ENCODE assay signal across 2 cellular contexts in the genomic region with DNA sequence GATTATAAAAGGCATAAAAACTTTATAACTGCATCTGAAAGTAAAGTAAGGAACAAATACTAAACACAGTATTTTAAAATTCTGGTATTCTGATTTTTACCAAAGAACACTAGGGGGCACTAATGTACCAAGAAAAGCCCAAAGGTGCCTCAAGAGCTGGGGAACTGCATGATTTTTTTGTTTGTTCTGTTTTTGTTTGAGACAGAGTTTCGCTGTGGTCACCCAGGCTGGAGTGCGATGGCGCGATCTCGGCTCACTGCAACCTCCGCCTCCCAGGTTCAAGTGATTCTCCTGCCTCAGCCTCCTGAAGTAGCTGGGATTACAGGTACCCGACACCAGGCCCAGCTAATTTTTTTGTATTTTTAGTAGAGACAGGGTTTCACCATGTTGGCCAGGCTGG.
TF ChIP-seq lines count a peak whose summit lies in the region.

No MANE protein-coding gene starts in this region.

TF ChIP-seq in WTC11, 78 proteins besides CTCF, POLR2A, EP300 and RAD21:
- TF ChIP-seq ZNF423 (CRISPR knock-in tag; IDR thresholded peaks at IDR 0.05): peak; percentile 13; the same call in 1 of the 2 replicates
TF ChIP-seq in WTC11: peak in this region for 1; not testable (repeated sequence) for 77.

TF ChIP-seq in HepG2, 621 proteins besides CTCF, POLR2A, EP300 and RAD21:
- TF ChIP-seq STAG1 (CRISPR knock-in tag; IDR thresholded peaks at IDR 0.05): peak; percentile 55
